8 cellular contexts compared by ENCODE assay signal in the genomic region with DNA sequence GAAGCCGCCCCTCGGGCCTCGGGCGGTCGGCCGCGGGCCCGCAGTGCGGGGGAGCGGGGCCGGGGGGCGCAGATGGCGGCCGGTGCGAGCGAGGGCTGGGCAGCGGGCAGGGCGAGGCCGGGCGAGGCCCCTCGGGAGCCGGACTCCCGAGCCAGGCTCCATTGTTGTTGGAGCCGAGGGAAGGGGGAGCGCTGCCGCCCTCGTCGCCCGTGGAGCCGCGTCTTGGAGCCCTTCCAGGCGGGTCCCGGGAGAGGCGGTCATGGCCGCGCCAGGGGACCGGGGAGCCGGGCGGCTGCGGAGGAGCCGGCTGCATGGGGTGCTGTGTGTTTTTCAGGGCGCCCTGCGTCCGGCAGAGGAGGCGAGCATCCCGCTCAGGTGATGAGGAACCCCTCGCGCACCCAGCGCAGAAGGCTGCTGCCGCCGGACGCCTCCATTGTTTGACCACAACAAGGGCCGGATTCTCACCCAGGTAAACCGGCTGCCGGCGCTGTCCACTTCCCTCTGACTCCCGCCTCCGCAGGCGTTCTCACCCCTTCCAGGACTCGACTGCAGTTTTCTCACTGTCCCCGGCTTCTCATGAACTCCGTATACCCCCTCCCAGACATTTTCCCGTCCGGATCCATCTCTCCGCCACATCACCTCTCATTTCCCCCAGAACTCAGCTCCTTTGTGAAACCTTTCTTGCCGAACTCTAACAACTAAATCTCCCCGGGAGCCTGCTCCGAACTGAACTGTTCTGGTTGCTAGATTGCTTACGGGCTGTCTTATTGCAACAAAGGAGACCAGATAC. TPM values are rescaled to one million over a fixed set of nuclear protein-coding genes. Genes with fewer than 3 reads are reported as not detected.
A peak's percentile ranks its signal among the peaks of the same experiment; 100 is the strongest.
DNase-seq lines count a peak whose midpoint lies in the region; ATAC-seq and TF ChIP-seq lines count a peak whose summit lies in the region.

No MANE protein-coding gene starts in this region.

- H3K9me2 ChIP-seq in PC-3 (replicated peaks; ENCODE audit: low read length) = no peaks in the 10 kb centered on the region

- H3K27me3 Mint-ChIP-seq in activated naive CD8-positive, alpha-beta T cell = no peaks in the 10 kb centered on the region

- H3K27ac Mint-ChIP-seq in activated naive CD8-positive, alpha-beta T cell = peak overlapping the region; percentile 94

- peak overlapping the region; percentile 90 for H3K4me2 ChIP-seq in PC-3 (ENCODE audit: low read length)

- peaks cover 14% of the 10 kb centered on the region; the same call in 1 of the 2 replicates for H3K36me3 ChIP-seq in PC-3 (ENCODE audit: low read depth, low read length)

- BruUV-seq in PC-3 (replicated peaks; lab: Mats Ljungman, UMichigan) = no TSS peak

- H3K4me3 ChIP-seq in PC-3 (ENCODE audit: low read length) (peak overlapping the region; percentile 85), right cardiac atrium (ENCODE audit: low read length) (peak overlapping the region; percentile 97)

- H3K9me3 ChIP-seq in PC-3 (ENCODE audit: low read length) (no peaks in the 10 kb centered on the region), right cardiac atrium (ENCODE audit: control insufficient read depth, low read length) (no peaks in the 10 kb centered on the region)

- DNase-seq in PC-3 (peak; percentile 53), right cardiac atrium (peak; percentile 59 to 85 (median 81)), renal cortical epithelial cell (ENCODE audit: low read depth) (peak; percentile 23), foreskin melanocyte (no peak), LoVo (ENCODE audit: low spot score) (no peak)

- no peaks in the 10 kb centered on the region for H3K9me3 Mint-ChIP-seq in activated naive CD8-positive, alpha-beta T cell (ENCODE audit: low read depth)

- ATAC-seq in GM18499 (IDR thresholded peaks at IDR 0.05; ENCODE audit: insufficient read depth, unreplicated experiment) (peak; percentile 6), HG02852 (IDR thresholded peaks at IDR 0.05; ENCODE audit: unreplicated experiment) (peak; percentile 15), PC-3 (peak; percentile 3), right cardiac atrium (peak; percentile 4 to 12)

- intact Hi-C loops in PC-3 (cut with micrococcal nuclease) (loop anchor here (1.0 kb wide), 1 partner anchor 68 kb away; no protein-coding TSS in a partner anchor), right cardiac atrium (cut with DNase I) (no loop called here)

- H3K27ac ChIP-seq in PC-3 (ENCODE audit: low read length) (no peak overlapping the region), right cardiac atrium (ENCODE audit: low read length) (peak overlapping the region; percentile 77)

- peaks cover 4% of the 10 kb centered on the region for H3F3A ChIP-seq in PC-3 (ENCODE audit: low read length, unreplicated experiment)

- H3K4me3 Mint-ChIP-seq in activated naive CD8-positive, alpha-beta T cell = peak overlapping the region; percentile 98

- H3K9ac ChIP-seq in PC-3 (ENCODE audit: low read length) = peak overlapping the region; percentile 57

- peak overlapping the region; percentile 61 for H2AFZ ChIP-seq in PC-3 (ENCODE audit: low read length)

- H4K20me1 ChIP-seq in PC-3 (ENCODE audit: low read length) = peaks cover 15% of the 10 kb centered on the region

- POLR2A ChIA-PET in PC-3 (lab: Charles Lee; ENCODE audit: unreplicated experiment) = interaction anchor here (0.6 kb wide), 1 partner anchor 303 kb away, joined by 4 read pairs; no protein-coding TSS in a partner anchor

- H3K79me2 ChIP-seq in PC-3 (ENCODE audit: low read length) = peaks cover 60% of the 10 kb centered on the region

- peaks cover 35% of the 10 kb centered on the region for H3K4me1 Mint-ChIP-seq in activated naive CD8-positive, alpha-beta T cell (ENCODE audit: low read depth)

- peaks cover 3% of the 10 kb centered on the region for H3K36me3 Mint-ChIP-seq in activated naive CD8-positive, alpha-beta T cell

- H3K4me1 ChIP-seq in PC-3 (ENCODE audit: insufficient read depth, low read length) (peaks cover 34% of the 10 kb centered on the region), right cardiac atrium (ENCODE audit: control insufficient read depth, insufficient read depth, low read length) (peaks cover 2% of the 10 kb centered on the region)

- 1% methylated on average over 69 of the region's 69 CpGs for WGBS in right cardiac atrium

- CTCF ChIA-PET in PC-3 (lab: Charles Lee) = no interaction called here

- H3K27me3 ChIP-seq in PC-3 (ENCODE audit: low read length) (no peaks in the 10 kb centered on the region), right cardiac atrium (ENCODE audit: control insufficient read depth, insufficient read depth) (no peaks in the 10 kb centered on the region)

- TF ChIP-seq CTCF in PC-3 (conservative IDR thresholded peaks at IDR 0.05; ENCODE audit: low read depth, low read length) = no peak

RNA-seq across cellular contexts. Expression of gene ZNF664, which starts 0.7 kb away (rescaled TPM):
- 80.8 and 86.9 TPM in 2 replicates for total RNA-seq in PC-3 (2014; rRNA removed)
- total RNA-seq in right cardiac atrium = 10 to 100 TPM; 73.6 to 80.6 (median 77.0) TPM
- 50.2 TPM for polyA plus RNA-seq in right cardiac atrium
- 82.5 and 106 TPM in 2 replicates for total RNA-seq in renal cortical epithelial cell

RNA-seq across cellular contexts. Expression of gene CCDC92, which starts 1.1 kb away (rescaled TPM):
- total RNA-seq in PC-3 (2014; rRNA removed) (9.6 and 9.7 TPM in 2 replicates), right cardiac atrium (10 to 100 TPM; 47.5 to 64.4 (median 52.4) TPM), renal cortical epithelial cell (4.3 and 21.7 TPM in 2 replicates)
- polyA plus RNA-seq in right cardiac atrium = 80.0 TPM

Comparison
In these comparisons a context has a peak if more than half of its experiments do, and no peak if none do; other contexts are left out.
1. DNase-seq: peak in PC-3 (single experiment), right cardiac atrium (3 of 3) and renal cortical epithelial cell (single experiment); none in foreskin melanocyte (single experiment) and LoVo (single experiment).
2. Peak in every context shown above with its lines, with median percentiles within 50 percentile points of each other: ATAC-seq.